In genomic region chr11:123682976-123683375, GRCh38 we compare ENCODE assay signal across 17 cellular contexts. TPM values are rescaled to one million over a fixed set of nuclear protein-coding genes. Genes with fewer than 3 reads are reported as not detected.
DNase-seq lines count a peak whose midpoint lies in the region; ATAC-seq and TF ChIP-seq lines count a peak whose summit lies in the region.
"Had no signal": no experiment of that assay in that cellular context is flagged by ENCODE, and none has a peak within 500 bp of the region (broad histone marks: within the 10 kb centered on the region; RNA-seq: fewer than 3 reads in every experiment).

No MANE protein-coding gene starts in this region.

- H3K9ac ChIP-seq in mammary epithelial cell (ENCODE audit: insufficient read depth, low read length), result no peak overlapping the region

- H4K20me1 ChIP-seq in mammary epithelial cell (ENCODE audit: insufficient read depth, low read length), result no peaks in the 10 kb centered on the region

- H3K4me1 ChIP-seq in mammary epithelial cell (ENCODE audit: insufficient read depth, low read length), result peaks cover 3% of the 10 kb centered on the region
- H3K4me1 ChIP-seq: left lung, prostate gland had no signal

- H3K4me2 ChIP-seq in mammary epithelial cell (ENCODE audit: insufficient read depth, low read depth, low read length), result no peak overlapping the region

- TF ChIP-seq CTCF in dorsolateral prefrontal cortex (IDR thresholded peaks at IDR 0.05 in 54 of 56, conservative IDR thresholded peaks at IDR 0.05 in 2 of 56; ENCODE audit: low read depth in 1 of 56, partially characterized antibody in 56 of 56) (no peak), mammary epithelial cell (conservative IDR thresholded peaks at IDR 0.05 in 1 of 2, IDR thresholded peaks at IDR 0.05 in 1 of 2; ENCODE audit: extremely low read depth in 1 of 2, insufficient read depth in 1 of 2, low read depth in 1 of 2, low read length in 2 of 2) (no peak)

- 66% methylated on average over 4 of the region's 4 CpGs for WGBS in mammary epithelial cell (ENCODE audit: low coverage, missing lambda C conversion rate)

- CTCF ChIA-PET in mammary epithelial cell (lab: Charles Lee; ENCODE audit: low non-redundant PET), result no interaction called here

- no peaks in the 10 kb centered on the region for H3K36me3 ChIP-seq in mammary epithelial cell (ENCODE audit: insufficient read depth, low read length)
- H3K36me3 ChIP-seq: brain microvascular endothelial cell, left lung, prostate gland had no signal

- no peak overlapping the region for H2AFZ ChIP-seq in mammary epithelial cell (ENCODE audit: low read depth, low read length)

- ATAC-seq in HG03457 (IDR thresholded peaks at IDR 0.05; ENCODE audit: unreplicated experiment) (no peak), GM18870 (IDR thresholded peaks at IDR 0.05; ENCODE audit: unreplicated experiment) (no peak)
- ATAC-seq: activated CD8-positive, alpha-beta T cell treated with anti-CD3 and anti-CD28 coated beads, Interleukin-2, amount 10 ng/mL, durations not matched to agents 7 days and 5 days; left lung had no signal

- intact Hi-C loops in dorsolateral prefrontal cortex (cut with DNase I), result no loop called here
- intact Hi-C loops in mammary epithelial cell (cut with micrococcal nuclease), result no loop called here

- H3K4me3 ChIP-seq in dorsolateral prefrontal cortex, result peak overlapping the region in 4 of 59 donors; percentile 4 to 27 (median 8)
- H3K4me3 ChIP-seq in mammary epithelial cell (replicated peaks in 1 of 3; ENCODE audit: insufficient read depth in 1 of 3, low read depth in 2 of 3, low read length in 3 of 3), result no peak overlapping the region
- H3K4me3 ChIP-seq: left lung, prostate gland had no signal

- H3K27ac ChIP-seq in dorsolateral prefrontal cortex (peak overlapping the region in 52 of 59 donors; percentile 25 to 88 (median 70)), mammary epithelial cell (ENCODE audit: insufficient read depth, low read depth, low read length) (no peak overlapping the region)
- H3K27ac ChIP-seq: brain microvascular endothelial cell, left lung, prostate gland had no signal

- no TSS peak for BruUV-seq in mammary epithelial cell (replicated peaks; lab: Mats Ljungman, UMichigan)

- no peaks in the 10 kb centered on the region for H3K79me2 ChIP-seq in mammary epithelial cell (ENCODE audit: insufficient read depth, low read length)

- no peaks in the 10 kb centered on the region for H3K9me3 ChIP-seq in mammary epithelial cell (replicated peaks; ENCODE audit: insufficient read depth, low read length)
- H3K9me3 ChIP-seq: left lung, prostate gland had no signal

- dilution Hi-C loops in mammary epithelial cell (cut with HindIII; ENCODE audit: low sequenced_read_pairs), result no loop called here

- H3K27me3 ChIP-seq in dorsolateral prefrontal cortex (peaks cover 0 to 4% (median 0%) of the 10 kb centered on the region in 45 donors), mammary epithelial cell (ENCODE audit: insufficient read depth, low read length) (peaks cover 4% of the 10 kb centered on the region)
- H3K27me3 ChIP-seq: brain microvascular endothelial cell had no signal

- in situ Hi-C loops in G401 (cut with HindIII; ENCODE audit: low sequenced_read_pairs), result no loop called here
- in situ Hi-C loops in mammary epithelial cell (cut with MboI; ENCODE audit: low sequenced_read_pairs in 2 of 2), result no loop called here

- DNase-seq in G401 (ENCODE audit: low spot score) (peak; percentile 93), NCI-H69 (lab: John Stamatoyannopoulos, UW) (peak; percentile 20), dorsolateral prefrontal cortex (peak in 2 of 10 donors; percentile 21 to 54), putamen (ENCODE audit: low spot score) (peak; percentile 67), mammary epithelial cell (no peak)
- DNase-seq: activated CD8-positive, alpha-beta T cell treated with anti-CD3 and anti-CD28 coated beads, Interleukin-2, amount 10 ng/mL, durations not matched to agents 7 days and 5 days; activated gamma-delta T cell treated with Interleukin-2 at 50 U/mL for 16 hours; brain microvascular endothelial cell; CD8-positive, alpha-beta memory T cell; cortex of kidney; left lung; NCI-H2029; OCI-M1 had no signal

RNA-seq across cellular contexts. Expression of gene SCN3B, which starts 28.6 kb away (rescaled TPM):
- not detected in 2 replicates for total RNA-seq in G401 (2014; rRNA removed; shearing (Covaris generic))
- 100 to 1,000 TPM in 70 of 120 experiments, 10 to 100 TPM in 50; 33.3 to 193 (median 105) TPM for total RNA-seq in dorsolateral prefrontal cortex
- 1 to 10 TPM in 1 of 2 donors, under 1 TPM in 1; 0.31 to 1.2 TPM for total RNA-seq in mammary epithelial cell
- polyA plus RNA-seq in mammary epithelial cell, result 0.15 TPM
- polyA minus RNA-seq in mammary epithelial cell, result 0.16 TPM
- total RNA-seq: activated CD8-positive, alpha-beta T cell treated with anti-CD3 and anti-CD28 coated beads, Interleukin-2, amount 10 ng/mL, durations not matched to agents 7 days and 5 days; CD8-positive, alpha-beta memory T cell; HT-29 had no signal

RNA-seq across cellular contexts. Expression of gene ZNF202, which starts 58.5 kb away (rescaled TPM):
- total RNA-seq in G401 (2014; rRNA removed; shearing (Covaris generic)), result 8.9 and 27.4 TPM in 2 replicates
- total RNA-seq in dorsolateral prefrontal cortex, result 10 to 100 TPM in 109 of 120 experiments, 1 to 10 TPM in 11; 7.8 to 23.0 (median 12.8) TPM
- total RNA-seq in mammary epithelial cell, result 10 to 100 TPM in 1 of 2 donors, 1 to 10 TPM in 1; 6.7 to 19.3 TPM
- 9.3 TPM for polyA plus RNA-seq in mammary epithelial cell
- polyA minus RNA-seq in mammary epithelial cell, result 8.6 TPM

Comparison
In these comparisons a context has a peak if more than half of its experiments do, and no peak if none do; other contexts are left out.
1. RNA of gene SCN3B, which starts 28.6 kb away (total RNA-seq): 33.3 to 193 TPM in dorsolateral prefrontal cortex; 0.31 to 1.2 TPM in mammary epithelial cell and not detected in G401; every median in the first group is over 10 times any median in the second.